In genomic region chr10:86958109-86958830, GRCh38 we compare ENCODE assay signal across 9 cellular contexts. TPM values are rescaled to one million over a fixed set of nuclear protein-coding genes. Genes with fewer than 3 reads are reported as not detected.
DNase-seq lines count a peak whose midpoint lies in the region; ATAC-seq and TF ChIP-seq lines count a peak whose summit lies in the region.
"Had no signal": no experiment of that assay in that cellular context is flagged by ENCODE, and none has a peak within 500 bp of the region (broad histone marks: within the 10 kb centered on the region; RNA-seq: fewer than 3 reads in every experiment).

TSS of gene SNCG (plus strand) at chr10:86958599. CDS start at chr10:86958698, 99 bp downstream.

- peak within 1 kb of the TSS; percentile 65 to 82 (median 75) for H3K27ac ChIP-seq in esophagus muscularis mucosa (replicated peaks in 1 of 4)

- H3K4me1 ChIP-seq in BE2C (peaks cover 3% of the 10 kb centered on the region; the same call in 1 of the 2 replicates), esophagus muscularis mucosa (peaks cover 46 to 79% (median 64%) of the 10 kb centered on the region in 4 donors)

- ATAC-seq in HG02798 (IDR thresholded peaks at IDR 0.05; ENCODE audit: poor library complexity, unreplicated experiment) = no peak

- no peak for TF ChIP-seq EP300 in esophagus muscularis mucosa (IDR thresholded peaks at IDR 0.05)

- TF ChIP-seq POLR2A in esophagus muscularis mucosa (IDR thresholded peaks at IDR 0.05; ENCODE audit: low read depth) = no peak

- DNase-seq in BE2C = peak; percentile 31
- peak; percentile 68 for DNase-seq in NCI-H69 (lab: John Stamatoyannopoulos, UW)
- DNase-seq in esophagus muscularis mucosa (ENCODE audit: extremely low spot score) = no peak
- DNase-seq in occipital lobe (lab: John Stamatoyannopoulos, UW) = peak; percentile 18
- DNase-seq in medulla oblongata (ENCODE audit: extremely low spot score) = no peak
- DNase-seq in stimulated activated naive CD4-positive, alpha-beta T cell (lab: John Stamatoyannopoulos, UW) = no peak
- no peak for DNase-seq in GM03348 (ENCODE audit: low spot score)

- H3K27me3 ChIP-seq in BE2C (no peaks in the 10 kb centered on the region), esophagus muscularis mucosa (no peaks in the 10 kb centered on the region)

- intact Hi-C loops in esophagus muscularis mucosa (cut with DNase I) = no loop called here

- H3K36me3 ChIP-seq in BE2C = no peaks in the 10 kb centered on the region
- no peaks in the 10 kb centered on the region for H3K36me3 ChIP-seq in esophagus muscularis mucosa

- no peaks in the 10 kb centered on the region for H3K9me3 ChIP-seq in BE2C
- no peaks in the 10 kb centered on the region for H3K9me3 ChIP-seq in esophagus muscularis mucosa

- no peak for TF ChIP-seq CTCF in BE2C (IDR thresholded peaks at IDR 0.05; ENCODE audit: low read depth, low read length)
- no peak for TF ChIP-seq CTCF in esophagus muscularis mucosa (IDR thresholded peaks at IDR 0.05)

- H3K4me3 ChIP-seq in BE2C (ENCODE audit: low read depth, low read length) (no peak within 1 kb of the TSS), esophagus muscularis mucosa (peak within 1 kb of the TSS; percentile 43 to 55 (median 43))

- WGBS in esophagus muscularis mucosa = 39% methylated on average over 11 of the region's 21 CpGs

RNA-seq across cellular contexts. Expression of gene SNCG, which starts in this region (rescaled TPM):
- 9.6 TPM for polyA plus RNA-seq in BE2C (2012; ENCODE audit: insufficient read depth, insufficient read length, low read depth)
- total RNA-seq in esophagus muscularis mucosa = 10 to 100 TPM; 13.3 to 41.6 (median 30.6) TPM
- 2.7 TPM for total RNA-seq in occipital lobe
- total RNA-seq: SK-MEL-5 had no signal

Comparison
In these comparisons a context has a peak if more than half of its experiments do, and no peak if none do; other contexts are left out.
1. DNase-seq: peak in BE2C (single experiment), NCI-H69 (single experiment) and occipital lobe (single experiment); none in esophagus muscularis mucosa (single experiment), medulla oblongata (single experiment), stimulated activated naive CD4-positive, alpha-beta T cell (0 of 6) and GM03348 (single experiment).